ENCODE assay signal across 21 cellular contexts in the genomic region with DNA sequence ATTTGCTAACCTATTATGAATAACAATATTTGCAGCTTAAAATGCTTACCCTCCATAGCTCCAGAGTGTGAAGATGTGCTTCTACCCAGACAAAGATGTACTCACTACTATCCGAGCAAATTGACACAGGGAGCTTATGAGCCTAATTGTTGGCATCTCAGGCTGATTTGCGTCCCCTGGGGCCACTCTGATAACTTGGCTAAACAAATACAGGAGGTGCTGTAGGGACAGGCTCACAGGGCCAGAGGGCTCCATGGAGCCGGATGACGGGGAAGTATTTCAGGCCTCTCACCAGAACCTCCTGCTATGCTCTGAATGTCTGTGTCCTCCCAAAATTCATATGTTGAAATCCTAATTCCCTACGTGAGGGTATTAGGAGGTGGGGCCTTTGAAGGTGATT.
"Had no signal": no experiment of that assay in that cellular context is flagged by ENCODE, and none has a peak within 500 bp of the region (broad histone marks: within the 10 kb centered on the region; RNA-seq: fewer than 3 reads in every experiment).

No MANE protein-coding gene starts in this region.

- ATAC-seq: activated naive CD4-positive, alpha-beta T cell treated with anti-CD3 and anti-CD28 coated beads, Interleukin-2, amount 50 U/mL, for 72 hours; activated T-helper 17 cell treated with anti-CD3 and anti-CD28 coated beads, Interleukin-2, amount 50 U/mL, for 72 hours; left lobe of liver; naive thymus-derived CD8-positive, alpha-beta T cell; sciatic nerve; stimulated activated naive B cell treated with anti-CD40 and anti-IgM and Interleukin-4, amounts not matched to agents 10 μg/mL and 1 μg/mL and 100 μg/mL, for 72 hours had no signal

- H3K4me1 ChIP-seq: neural progenitor cell, transverse colon, vagina had no signal

- H3K36me3 ChIP-seq: neural progenitor cell, transverse colon, vagina had no signal

- FAIRE-seq: keratinocyte, TTC549 had no signal

- H3K4me3 ChIP-seq: lung, neural progenitor cell, smooth muscle cell, transverse colon, vagina had no signal

- H3K9me3 ChIP-seq: transverse colon, vagina had no signal

- DNase-seq: activated CD4-positive, alpha-beta T cell treated with anti-CD3 and anti-CD28 coated beads for 1 hour; activated T-cell treated with anti-CD3 and anti-CD28 coated beads, Interleukin-2, amount 50 U/mL, for 24 hours; caudate nucleus; effector CD8-positive, alpha-beta T cell; erythroblast; foreskin fibroblast; naive thymus-derived CD8-positive, alpha-beta T cell; stimulated activated CD4-positive, alpha-beta T cell treated with anti-CD3 and anti-CD28 coated beads, Interleukin-15, amount 100 ng/mL, for 24 hours; stimulated activated CD8-positive, alpha-beta memory T cell treated with anti-CD3 and anti-CD28 coated beads, Interleukin-4, amount 100 ng/mL, for 48 hours; stimulated activated naive B cell treated with anti-CD40 and anti-IgM and Interleukin-4, amounts not matched to agents 10 μg/mL and 1 μg/mL and 100 μg/mL, for 72 hours; transverse colon had no signal

- H3K27ac ChIP-seq: neural progenitor cell, transverse colon, vagina had no signal

- H3K9ac ChIP-seq: neural progenitor cell had no signal
